20 cellular contexts compared by ENCODE assay signal in the genomic region with DNA sequence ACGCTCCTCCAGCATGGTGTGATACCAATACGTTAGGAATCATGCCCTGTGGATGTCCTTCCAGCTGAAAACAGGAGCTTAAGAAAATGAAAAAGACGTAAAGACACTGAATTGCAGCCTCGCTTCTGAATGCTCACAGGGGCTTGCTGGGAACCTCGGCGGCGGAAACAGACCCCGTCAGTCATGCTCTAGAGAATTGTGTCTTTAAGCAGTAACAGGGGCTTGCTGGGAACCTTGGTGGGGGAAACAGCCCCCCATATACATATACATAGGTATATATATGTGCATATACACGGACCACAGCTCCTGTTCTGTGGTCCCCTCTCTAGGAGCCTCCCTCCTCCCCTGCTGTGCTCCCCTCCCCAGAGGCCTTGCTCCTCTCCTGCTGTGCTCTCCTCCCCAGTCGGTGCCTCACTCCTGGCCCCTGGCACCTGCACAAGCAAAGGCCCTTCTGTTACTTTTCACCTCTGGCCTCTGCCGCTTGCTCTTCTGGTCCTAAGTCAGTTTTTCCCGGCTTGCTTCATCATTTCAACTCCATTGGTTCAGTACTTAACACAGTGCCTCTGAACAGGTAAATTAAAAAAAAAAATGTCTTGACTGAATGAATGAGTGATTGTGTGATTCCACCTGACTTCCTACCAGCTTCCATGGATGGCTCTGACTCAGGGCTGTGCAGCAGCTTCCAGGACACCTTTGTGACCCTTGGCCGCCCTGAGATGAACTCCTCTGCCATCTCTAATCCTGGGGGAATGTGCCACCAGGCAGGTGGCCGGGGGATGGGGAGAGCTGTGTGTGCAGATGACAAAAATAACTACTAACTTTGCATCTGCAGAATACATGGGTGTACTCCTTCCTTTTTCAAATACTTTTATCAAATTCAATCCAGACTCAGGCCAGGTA.
DNase-seq lines count a peak whose midpoint lies in the region; ATAC-seq and TF ChIP-seq lines count a peak whose summit lies in the region.
"Had no signal": no experiment of that assay in that cellular context is flagged by ENCODE, and none has a peak within 500 bp of the region (broad histone marks: within the 10 kb centered on the region; RNA-seq: fewer than 3 reads in every experiment).

No MANE protein-coding gene starts in this region.

- no peak for DNase-seq in GM23338 (ENCODE audit: low spot score)
- DNase-seq in NCI-H146 (lab: John Stamatoyannopoulos, UW), result peak; percentile 85
- peak; percentile 28 for DNase-seq in hepatocyte (ENCODE audit: low spot score)
- no peak for DNase-seq in neuronal stem cell (ENCODE audit: low spot score)
- no peak for DNase-seq in activated CD4-positive, alpha-beta T cell treated with anti-CD3 and anti-CD28 coated beads for 1 hour
- DNase-seq in epidermal melanocyte (ENCODE audit: insufficient read length, low spot score), result no peak
- no peak for DNase-seq in stimulated activated CD4-positive, alpha-beta T cell treated with anti-CD3 and anti-CD28 coated beads, Interleukin-2, amount 100 ng/mL, for 48 hours
- DNase-seq: C1 segment of cervical spinal cord; CD8-positive, alpha-beta memory T cell; DMS79 treated with DMSO at 0.1 percent for 48 hours; NCI-H1105; NCI-H187 treated with DMSO at 0.1 percent for 48 hours; NCI-H226; NCI-H524; NCI-H82; OCI-M1; SHP77 had no signal

- H3K27me3 ChIP-seq in GM23338 (ENCODE audit: insufficient read depth) (no peaks in the 10 kb centered on the region), hepatocyte (no peaks in the 10 kb centered on the region), neuronal stem cell (ENCODE audit: control insufficient read depth in 3 of 3, insufficient read depth in 3 of 3, low read depth in 1 of 3, low read length in 3 of 3) (no peaks in the 10 kb centered on the region), gastroesophageal sphincter (peaks cover 12% of the 10 kb centered on the region)

- H3K27ac ChIP-seq in GM23338 (ENCODE audit: low read depth) (no peak overlapping the region), hepatocyte (no peak overlapping the region), neuronal stem cell (replicated peaks; ENCODE audit: low read length) (no peak overlapping the region), gastroesophageal sphincter (no peak overlapping the region)
- H3K27ac ChIP-seq: HL-60, SK-N-MC had no signal

- no peak for TF ChIP-seq CTCF in GM23338 (conservative IDR thresholded peaks at IDR 0.05; ENCODE audit: low read depth in 2 of 2)
- no peak for TF ChIP-seq CTCF in hepatocyte (IDR thresholded peaks at IDR 0.05; ENCODE audit: poor library complexity)
- no peak for TF ChIP-seq CTCF in gastroesophageal sphincter (IDR thresholded peaks at IDR 0.05)

- TF ChIP-seq POLR2A in gastroesophageal sphincter (IDR thresholded peaks at IDR 0.05), result no peak

- no peak overlapping the region for H2AK5ac ChIP-seq in neuronal stem cell (ENCODE audit: low read depth, low read length)

- H2AFZ ChIP-seq in GM23338, result peak overlapping the region; percentile 72; the same call in 1 of the 2 replicates
- H2AFZ ChIP-seq in hepatocyte, result no peak overlapping the region
- peak overlapping the region; percentile 60 for H2AFZ ChIP-seq in neuronal stem cell (ENCODE audit: low read length)

- H3K4me2 ChIP-seq in GM23338 (no peak overlapping the region), hepatocyte (no peak overlapping the region), neuronal stem cell (ENCODE audit: insufficient read depth, low read length, poor library complexity, severe bottlenecking) (no peak overlapping the region)

- no peak overlapping the region for H3K4ac ChIP-seq in neuronal stem cell (ENCODE audit: low read length)

- H3K4me1 Mint-ChIP-seq in GM23338, result peaks cover 38% of the 10 kb centered on the region
- H3K4me1 Mint-ChIP-seq: CD8-positive, alpha-beta memory T cell had no signal

- H4K8ac ChIP-seq in neuronal stem cell (ENCODE audit: low read depth, low read length), result no peak overlapping the region

- no peak overlapping the region for H2BK120ac ChIP-seq in neuronal stem cell (ENCODE audit: low read depth, low read length)

- H3K36me3 Mint-ChIP-seq in GM23338 (ENCODE audit: low read depth), result no peaks in the 10 kb centered on the region
- H3K36me3 Mint-ChIP-seq: CD8-positive, alpha-beta memory T cell had no signal

- H3K9me3 ChIP-seq in hepatocyte (ENCODE audit: low read depth) (no peaks in the 10 kb centered on the region), neuronal stem cell (replicated peaks in 1 of 2; ENCODE audit: control insufficient read depth in 2 of 2, insufficient read depth in 1 of 2, low read depth in 1 of 2, low read length in 2 of 2) (no peaks in the 10 kb centered on the region), gastroesophageal sphincter (no peaks in the 10 kb centered on the region)

- TF ChIP-seq EP300 in gastroesophageal sphincter (IDR thresholded peaks at IDR 0.05), result no peak

- H3K23ac ChIP-seq in neuronal stem cell (ENCODE audit: low read depth, low read length, poor library complexity), result no peak overlapping the region

- no peak overlapping the region for H3K27ac Mint-ChIP-seq in GM23338

- H3K4me3 ChIP-seq in GM23338, result no peak overlapping the region
- no peak overlapping the region for H3K4me3 ChIP-seq in hepatocyte
- H3K4me3 ChIP-seq in neuronal stem cell (ENCODE audit: low read length in 2 of 2), result no peak overlapping the region
- no peak overlapping the region for H3K4me3 ChIP-seq in gastroesophageal sphincter
- H3K4me3 ChIP-seq: SK-N-MC had no signal

- no peak overlapping the region for H2BK5ac ChIP-seq in neuronal stem cell (ENCODE audit: low read length)

- H3K79me2 ChIP-seq in GM23338 (replicated peaks; ENCODE audit: insufficient read depth), result no peaks in the 10 kb centered on the region
- H3K79me2 ChIP-seq in hepatocyte, result no peaks in the 10 kb centered on the region

- H3K36me3 ChIP-seq in GM23338 (ENCODE audit: insufficient read depth) (no peaks in the 10 kb centered on the region), hepatocyte (replicated peaks; ENCODE audit: insufficient read depth, low read depth) (no peaks in the 10 kb centered on the region), neuronal stem cell (replicated peaks in 1 of 2; ENCODE audit: control insufficient read depth in 2 of 2, insufficient read depth in 2 of 2, low read length in 2 of 2) (no peaks in the 10 kb centered on the region), gastroesophageal sphincter (no peaks in the 10 kb centered on the region)

- no peaks in the 10 kb centered on the region for H3K27me3 Mint-ChIP-seq in GM23338 (ENCODE audit: insufficient read depth, low read depth, poor library complexity)

- no peak overlapping the region for H4K91ac ChIP-seq in neuronal stem cell (ENCODE audit: low read depth, low read length, poor library complexity)

- no peak overlapping the region for H2BK12ac ChIP-seq in neuronal stem cell (ENCODE audit: low read length)

- no peak overlapping the region for H3K4me3 Mint-ChIP-seq in GM23338

- 71% methylated on average over 14 of the region's 14 CpGs for WGBS in hepatocyte (ENCODE audit: low lambda C conversion rate, missing lambda C conversion rate)
- no CpG with 5 or more reads among the region's 14 CpGs for WGBS in neuronal stem cell (ENCODE audit: extremely low coverage in 2 of 2, insufficient read length in 2 of 2, insufficient replicate concordance in 1 of 2), 2 donors
- 71 to 85% methylated on average over 9 to 10 of the region's 14 CpGs for WGBS in gastroesophageal sphincter (ENCODE audit: low coverage in 1 of 2), 2 donors

- peaks cover 13% of the 10 kb centered on the region; the same call in 1 of the 2 replicates for H3K4me1 ChIP-seq in GM23338 (ENCODE audit: insufficient read depth)
- H3K4me1 ChIP-seq in hepatocyte (ENCODE audit: insufficient read depth), result no peaks in the 10 kb centered on the region
- peaks cover 12 to 31% of the 10 kb centered on the region in 2 donors for H3K4me1 ChIP-seq in neuronal stem cell (ENCODE audit: control insufficient read depth in 2 of 2, insufficient read depth in 1 of 2, low read depth in 1 of 2, low read length in 2 of 2)
- no peaks in the 10 kb centered on the region for H3K4me1 ChIP-seq in gastroesophageal sphincter

- H3K14ac ChIP-seq in neuronal stem cell (ENCODE audit: low read length), result no peak overlapping the region

- H3K9me3 Mint-ChIP-seq in GM23338, result no peaks in the 10 kb centered on the region
- H3K9me3 Mint-ChIP-seq: CD8-positive, alpha-beta memory T cell had no signal

- no peaks in the 10 kb centered on the region for H3K79me1 ChIP-seq in neuronal stem cell (ENCODE audit: low read depth, low read length)

- ATAC-seq in GM23338 (no peak; the same call in 2 of the 3 replicates), gastroesophageal sphincter (no peak)

- peak overlapping the region; percentile 55 for H3K18ac ChIP-seq in neuronal stem cell (ENCODE audit: low read length)

- H3K9ac ChIP-seq in neuronal stem cell (ENCODE audit: low read depth, low read length, poor library complexity), result no peak overlapping the region

- H4K20me1 ChIP-seq in GM23338 (replicated peaks; ENCODE audit: insufficient read depth) (no peaks in the 10 kb centered on the region), hepatocyte (ENCODE audit: insufficient read depth, poor library complexity, severe bottlenecking) (no peaks in the 10 kb centered on the region)

- H3K9me2 ChIP-seq in GM23338 (ENCODE audit: insufficient read depth) (peaks cover 8% of the 10 kb centered on the region), hepatocyte (replicated peaks; ENCODE audit: insufficient read depth) (no peaks in the 10 kb centered on the region)

- no peaks in the 10 kb centered on the region for H3F3A ChIP-seq in GM23338 (replicated peaks; ENCODE audit: low read depth)

- H2BK15ac ChIP-seq in neuronal stem cell (ENCODE audit: low read length), result no peak overlapping the region

TF ChIP-seq in GM23338, 12 proteins besides CTCF, POLR2A, EP300 and RAD21 (continues in another document):
- no peak for TF ChIP-seq NANOG (IDR thresholded peaks at IDR 0.05; ENCODE audit: borderline replicate concordance)

Comparison
In these comparisons a context has a peak if more than half of its experiments do, and no peak if none do; other contexts are left out.
1. DNase-seq: peak in NCI-H146 (single experiment) and hepatocyte (single experiment); none in GM23338 (single experiment), neuronal stem cell (single experiment), activated CD4-positive, alpha-beta T cell treated with anti-CD3 and anti-CD28 coated beads for 1 hour (single experiment), epidermal melanocyte (single experiment) and stimulated activated CD4-positive, alpha-beta T cell treated with anti-CD3 and anti-CD28 coated beads, Interleukin-2, amount 100 ng/mL, for 48 hours (0 of 2).